In genomic region chr13:34805347-34805746, GRCh38 we compare ENCODE assay signal across 21 cellular contexts.
A peak's percentile ranks its signal among the peaks of the same experiment; 100 is the strongest.
DNase-seq lines count a peak whose midpoint lies in the region; ATAC-seq, FAIRE-seq and TF ChIP-seq lines count a peak whose summit lies in the region.
"Had no signal": no experiment of that assay in that cellular context is flagged by ENCODE, and none has a peak within 500 bp of the region (broad histone marks: within the 10 kb centered on the region; RNA-seq: fewer than 3 reads in every experiment).

No MANE protein-coding gene starts in this region.

- H3K36me3 Mint-ChIP-seq in MCF 10A (ENCODE audit: insufficient read depth, unreplicated experiment) (no peaks in the 10 kb centered on the region), osteocyte (ENCODE audit: unreplicated experiment) (no peaks in the 10 kb centered on the region)
- H3K36me3 Mint-ChIP-seq: CD14-positive monocyte; CD8-positive, alpha-beta T cell had no signal

- H3K27ac Mint-ChIP-seq in MCF 10A (ENCODE audit: low read depth, unreplicated experiment), result no peak overlapping the region
- H3K27ac Mint-ChIP-seq in osteocyte (ENCODE audit: unreplicated experiment), result peak overlapping the region; percentile 23
- H3K27ac Mint-ChIP-seq: CD14-positive monocyte; CD8-positive, alpha-beta T cell had no signal

- H3K36me3 ChIP-seq in breast epithelium (no peaks in the 10 kb centered on the region), bronchial epithelial cell (ENCODE audit: control insufficient read depth, insufficient read depth, low read length) (no peaks in the 10 kb centered on the region)

- H3K9me3 Mint-ChIP-seq in MCF 10A (ENCODE audit: unreplicated experiment), result peaks cover 7% of the 10 kb centered on the region
- peaks cover 6% of the 10 kb centered on the region for H3K9me3 Mint-ChIP-seq in osteocyte (ENCODE audit: unreplicated experiment)

- H3K27ac ChIP-seq in breast epithelium, result no peak overlapping the region
- H3K27ac ChIP-seq: 22Rv1, GM23248 had no signal

- H3K4me3 Mint-ChIP-seq in MCF 10A (ENCODE audit: unreplicated experiment) (no peak overlapping the region), osteocyte (ENCODE audit: unreplicated experiment) (no peak overlapping the region)
- H3K4me3 Mint-ChIP-seq: CD14-positive monocyte; CD8-positive, alpha-beta T cell had no signal

- POLR2A ChIA-PET in MCF 10A (lab: Yijun Ruan, JAX), result interaction anchor here (0.7 kb wide), 1 partner anchor 127 kb away, joined by 3 read pairs; no protein-coding TSS in a partner anchor

- intact Hi-C loops in MCF 10A (cut with micrococcal nuclease) (no loop called here), breast epithelium (cut with DNase I; ENCODE audit: low total_unique reads) (no loop called here)

- H3K4me1 Mint-ChIP-seq in MCF 10A (ENCODE audit: insufficient read depth, unreplicated experiment), result no peaks in the 10 kb centered on the region
- H3K4me1 Mint-ChIP-seq in osteocyte (ENCODE audit: unreplicated experiment), result peaks cover 9% of the 10 kb centered on the region
- H3K4me1 Mint-ChIP-seq: CD14-positive monocyte had no signal

- no TSS peak for BruUV-seq in MCF 10A (replicated peaks; lab: Mats Ljungman, UMichigan)

- CTCF ChIA-PET in MCF 10A (lab: Yijun Ruan, JAX), result no interaction called here

- H3K27me3 ChIP-seq in breast epithelium (no peaks in the 10 kb centered on the region), bronchial epithelial cell (ENCODE audit: control insufficient read depth, insufficient read depth, low read length) (no peaks in the 10 kb centered on the region)

- ATAC-seq in HG03469 (IDR thresholded peaks at IDR 0.05; ENCODE audit: unreplicated experiment) (no peak), GM21447 (IDR thresholded peaks at IDR 0.05; ENCODE audit: unreplicated experiment) (no peak)
- ATAC-seq: CD8-positive, alpha-beta T cell; GM12878; HCT116; HepG2 had no signal

- H3K4me3 ChIP-seq in breast epithelium (no peak overlapping the region), bronchial epithelial cell (ENCODE audit: low read depth, low read length) (no peak overlapping the region)
- H3K4me3 ChIP-seq: GM12878, GM23248 had no signal

- TF ChIP-seq CTCF in MCF 10A (IDR thresholded peaks at IDR 0.05; ENCODE audit: unreplicated experiment) (no peak), breast epithelium (IDR thresholded peaks at IDR 0.05) (no peak), bronchial epithelial cell (IDR thresholded peaks at IDR 0.05; ENCODE audit: insufficient read depth, low read length, severe bottlenecking) (no peak), osteocyte (IDR thresholded peaks at IDR 0.05) (no peak)

- H3K27me3 Mint-ChIP-seq in MCF 10A (ENCODE audit: insufficient read depth, unreplicated experiment) (no peaks in the 10 kb centered on the region), osteocyte (ENCODE audit: unreplicated experiment) (no peaks in the 10 kb centered on the region)

- DNase-seq in MCF 10A (ENCODE audit: unreplicated experiment) (peak; percentile 4), breast epithelium (ENCODE audit: low spot score in 2 of 2) (no peak), bronchial epithelial cell (ENCODE audit: low read depth) (peak; percentile 4), osteocyte (ENCODE audit: extremely low spot score, unreplicated experiment) (no peak), activated gamma-delta T cell treated with Interleukin-2 at 50 U/mL for 16 hours (no peak)
- DNase-seq: CD8-positive, alpha-beta T cell; COR-L47; DMS153; DMS79 treated with DMSO at 0.1 percent for 48 hours; GM23248 had no signal

- no peak for FAIRE-seq in bronchial epithelial cell (lab: Jason Lieb, UNC)
- FAIRE-seq: D721Med, GM12878, GM18507, H54, HepG2, HTR-8/SVneo had no signal

- H3K9me3 ChIP-seq in breast epithelium, result no peaks in the 10 kb centered on the region

- no peaks in the 10 kb centered on the region for H3K4me1 ChIP-seq in breast epithelium

- no peak for TF ChIP-seq POLR2A in breast epithelium (IDR thresholded peaks at IDR 0.05)

Comparison
In these comparisons a context has a peak if more than half of its experiments do, and no peak if none do; other contexts are left out.
1. DNase-seq: peak in MCF 10A (single experiment) and bronchial epithelial cell (single experiment); none in breast epithelium (0 of 2), osteocyte (single experiment) and activated gamma-delta T cell treated with Interleukin-2 at 50 U/mL for 16 hours (single experiment).